1 cellular context compared by ENCODE assay signal in genomic region chr9:127961166-127961490, GRCh38.
TF ChIP-seq lines count a peak whose summit lies in the region.

No MANE protein-coding gene starts in this region.

TF ChIP-seq in HepG2, 621 proteins besides CTCF, POLR2A, EP300 and RAD21:
- TF ChIP-seq XBP1 (CRISPR knock-in tag; IDR thresholded peaks at IDR 0.05), result no peak
- TF ChIP-seq LBX2 (CRISPR knock-in tag; IDR thresholded peaks at IDR 0.05; ENCODE audit: borderline replicate concordance), result no peak
- TF ChIP-seq FOXO4 (CRISPR knock-in tag; conservative IDR thresholded peaks at IDR 0.05), result no peak
- TF ChIP-seq ZNF878 (CRISPR knock-in tag; IDR thresholded peaks at IDR 0.05), result no peak
- TF ChIP-seq YEATS4 (CRISPR knock-in tag; IDR thresholded peaks at IDR 0.05; ENCODE audit: borderline replicate concordance), result no peak
- TF ChIP-seq HINFP (CRISPR knock-in tag; IDR thresholded peaks at IDR 0.05; ENCODE audit: low read depth), result no peak
- no peak for TF ChIP-seq NFAT5 (CRISPR knock-in tag; IDR thresholded peaks at IDR 0.05)
- TF ChIP-seq ZNF788 (CRISPR knock-in tag; IDR thresholded peaks at IDR 0.05; ENCODE audit: borderline replicate concordance), result no peak
